In the genomic region with DNA sequence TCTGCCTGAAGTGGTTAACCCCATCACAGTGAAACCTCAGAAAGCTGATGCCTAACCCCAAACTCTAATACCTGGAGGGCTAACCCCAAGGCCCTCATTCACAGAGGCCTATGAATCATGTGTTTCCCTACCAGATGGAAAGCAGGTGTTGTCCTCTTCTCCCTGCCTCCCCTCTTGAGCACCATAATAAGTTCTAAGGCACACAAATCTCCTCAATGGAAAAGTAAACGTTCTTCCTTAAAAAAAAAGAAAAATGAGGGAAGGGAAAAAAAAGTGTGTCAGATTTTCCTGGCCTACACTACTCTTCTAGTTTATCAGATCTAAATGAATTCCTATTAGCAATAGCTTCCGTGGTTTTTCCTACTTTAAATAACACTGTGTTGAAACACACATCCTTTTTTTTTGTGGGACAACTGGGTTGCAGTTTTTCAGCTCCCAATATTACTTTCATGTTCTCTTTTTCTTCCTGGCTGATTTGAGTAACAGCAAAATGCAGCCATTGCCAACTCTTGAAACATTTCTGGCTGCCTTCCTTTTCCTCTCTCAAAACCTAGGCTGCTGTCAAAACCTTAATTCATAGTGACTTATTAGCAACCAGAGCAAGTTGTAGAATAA, we compare ENCODE assay signal across 8 cellular contexts. TPM values are rescaled to one million over a fixed set of nuclear protein-coding genes. Genes with fewer than 3 reads are reported as not detected.
DNase-seq lines count a peak whose midpoint lies in the region; ATAC-seq and TF ChIP-seq lines count a peak whose summit lies in the region.

No MANE protein-coding gene starts in this region.

- peak overlapping the region; percentile 34; the same call in 1 of the 2 replicates for H3K27ac ChIP-seq in VCaP

- DNase-seq in GM03348 (ENCODE audit: low spot score) = peak; percentile 58
- DNase-seq in glutamatergic neuron = no peak
- peak; percentile 67 for DNase-seq in retinal pigment epithelial cell (ENCODE audit: low read depth)
- DNase-seq in NCI-H2081 treated with DMSO at 0.1 percent for 48 hours (lab: John Stamatoyannopoulos, UW) = no peak
- no peak for DNase-seq in NCI-H345 (lab: John Stamatoyannopoulos, UW)

- H3K9me3 Mint-ChIP-seq in glutamatergic neuron (ENCODE audit: unreplicated experiment) = peaks cover 1% of the 10 kb centered on the region

- H3K27ac Mint-ChIP-seq in glutamatergic neuron (ENCODE audit: unreplicated experiment) = no peak overlapping the region

- H3K4me3 Mint-ChIP-seq in glutamatergic neuron (ENCODE audit: unreplicated experiment) = peak overlapping the region; percentile 43

- H3K36me3 Mint-ChIP-seq in glutamatergic neuron (ENCODE audit: unreplicated experiment) = no peaks in the 10 kb centered on the region

- no peak for ATAC-seq in GM18519 (IDR thresholded peaks at IDR 0.05; ENCODE audit: low FRiP score, unreplicated experiment)
- ATAC-seq in HG03280 (IDR thresholded peaks at IDR 0.05; ENCODE audit: unreplicated experiment) = no peak

- peaks cover 54% of the 10 kb centered on the region for H3K4me1 Mint-ChIP-seq in glutamatergic neuron (ENCODE audit: low read depth, unreplicated experiment)

- H3K4me3 ChIP-seq in retinal pigment epithelial cell (ENCODE audit: low read length) = no peak overlapping the region

- H3K27me3 Mint-ChIP-seq in glutamatergic neuron (ENCODE audit: unreplicated experiment) = peaks cover 7% of the 10 kb centered on the region

- TF ChIP-seq CTCF in VCaP (conservative IDR thresholded peaks at IDR 0.05) (no peak), glutamatergic neuron (IDR thresholded peaks at IDR 0.05; ENCODE audit: partially characterized antibody, unreplicated experiment) (no peak), retinal pigment epithelial cell (conservative IDR thresholded peaks at IDR 0.05; ENCODE audit: low read depth, low read length) (no peak)

RNA-seq across cellular contexts. Expression of a gene that starts 43.2 kb away (rescaled TPM):
- total RNA-seq in glutamatergic neuron (ENCODE audit: unreplicated experiment) = 129 TPM

Comparison
In these comparisons a context has a peak if more than half of its experiments do, and no peak if none do; other contexts are left out.
1. DNase-seq: peak in GM03348 (single experiment) and retinal pigment epithelial cell (single experiment); none in glutamatergic neuron (single experiment), NCI-H2081 treated with DMSO at 0.1 percent for 48 hours (single experiment) and NCI-H345 (single experiment).